ENCODE assay signal across 1 cellular context in the genomic region with DNA sequence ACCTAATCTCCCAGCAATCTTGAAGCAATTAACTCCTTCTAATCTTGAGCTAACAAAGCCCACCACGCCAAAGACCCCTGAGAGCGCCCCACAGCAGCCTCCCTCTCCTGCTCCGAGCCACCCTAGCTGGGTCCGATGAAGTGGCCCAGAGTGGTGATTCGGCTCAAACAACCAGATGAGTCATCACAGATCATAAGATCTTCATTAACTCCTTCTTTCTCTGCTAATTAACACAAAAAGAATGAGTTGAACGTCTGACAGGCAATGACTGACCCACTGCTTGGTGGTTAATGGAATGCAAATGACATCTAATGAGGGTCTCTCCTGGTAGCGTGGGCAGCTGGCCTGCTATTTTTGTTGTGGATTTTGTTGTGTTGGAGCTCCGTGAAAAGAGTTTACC.
A peak's percentile ranks its signal among the peaks of the same experiment; 100 is the strongest.
TF ChIP-seq lines count a peak whose summit lies in the region.

No MANE protein-coding gene starts in this region.

TF ChIP-seq in GM12878, 131 proteins besides CTCF, POLR2A, EP300 and RAD21:
- TF ChIP-seq E2F8 (IDR thresholded peaks at IDR 0.05; ENCODE audit: low read depth, partially characterized antibody) (no peak), DPF2 (IDR thresholded peaks at IDR 0.05) (peak; percentile 55), ATF7 (IDR thresholded peaks at IDR 0.05; ENCODE audit: low read depth) (peak; percentile 61; the same call in 1 of the 2 replicates), NFXL1 (IDR thresholded peaks at IDR 0.05; ENCODE audit: borderline replicate concordance) (no peak), MXI1 (IDR thresholded peaks at IDR 0.05; ENCODE audit: low read depth, low read length) (no peak), STAT3 (IDR thresholded peaks at IDR 0.05; ENCODE audit: low read depth, low read length) (no peak), YY1 (IDR thresholded peaks at IDR 0.05; ENCODE audit: low read depth, low read length) (no peak), MEF2A (IDR thresholded peaks at IDR 0.05; ENCODE audit: insufficient read depth, low read depth, low read length) (no peak), ZBTB4 (CRISPR knock-in tag; IDR thresholded peaks at IDR 0.05) (no peak), TAF1 (IDR thresholded peaks at IDR 0.05; ENCODE audit: borderline replicate concordance, low read depth, low read length) (no peak), EGR1 (IDR thresholded peaks at IDR 0.05; ENCODE audit: borderline replicate concordance in 1 of 2, low read depth in 2 of 2, low read length in 2 of 2) (no peak), IKZF2 (IDR thresholded peaks at IDR 0.05) (peak in 1 of 2 experiments; percentile 12; a peak in 1 of 4 replicates), NR2C1 (IDR thresholded peaks at IDR 0.05) (no peak), MEF2B (IDR thresholded peaks at IDR 0.05; ENCODE audit: partially characterized antibody, poor library complexity, severe bottlenecking) (peak; percentile 31), CEBPZ (IDR thresholded peaks at IDR 0.05; ENCODE audit: low read depth, low read length) (no peak), CHD2 (IDR thresholded peaks at IDR 0.05; ENCODE audit: borderline replicate concordance, low read depth, low read length) (no peak; the same call in 1 of the 2 replicates), MTA2 (IDR thresholded peaks at IDR 0.05; ENCODE audit: low read depth) (peak; percentile 98)
- TF ChIP-seq, protein P1, sequence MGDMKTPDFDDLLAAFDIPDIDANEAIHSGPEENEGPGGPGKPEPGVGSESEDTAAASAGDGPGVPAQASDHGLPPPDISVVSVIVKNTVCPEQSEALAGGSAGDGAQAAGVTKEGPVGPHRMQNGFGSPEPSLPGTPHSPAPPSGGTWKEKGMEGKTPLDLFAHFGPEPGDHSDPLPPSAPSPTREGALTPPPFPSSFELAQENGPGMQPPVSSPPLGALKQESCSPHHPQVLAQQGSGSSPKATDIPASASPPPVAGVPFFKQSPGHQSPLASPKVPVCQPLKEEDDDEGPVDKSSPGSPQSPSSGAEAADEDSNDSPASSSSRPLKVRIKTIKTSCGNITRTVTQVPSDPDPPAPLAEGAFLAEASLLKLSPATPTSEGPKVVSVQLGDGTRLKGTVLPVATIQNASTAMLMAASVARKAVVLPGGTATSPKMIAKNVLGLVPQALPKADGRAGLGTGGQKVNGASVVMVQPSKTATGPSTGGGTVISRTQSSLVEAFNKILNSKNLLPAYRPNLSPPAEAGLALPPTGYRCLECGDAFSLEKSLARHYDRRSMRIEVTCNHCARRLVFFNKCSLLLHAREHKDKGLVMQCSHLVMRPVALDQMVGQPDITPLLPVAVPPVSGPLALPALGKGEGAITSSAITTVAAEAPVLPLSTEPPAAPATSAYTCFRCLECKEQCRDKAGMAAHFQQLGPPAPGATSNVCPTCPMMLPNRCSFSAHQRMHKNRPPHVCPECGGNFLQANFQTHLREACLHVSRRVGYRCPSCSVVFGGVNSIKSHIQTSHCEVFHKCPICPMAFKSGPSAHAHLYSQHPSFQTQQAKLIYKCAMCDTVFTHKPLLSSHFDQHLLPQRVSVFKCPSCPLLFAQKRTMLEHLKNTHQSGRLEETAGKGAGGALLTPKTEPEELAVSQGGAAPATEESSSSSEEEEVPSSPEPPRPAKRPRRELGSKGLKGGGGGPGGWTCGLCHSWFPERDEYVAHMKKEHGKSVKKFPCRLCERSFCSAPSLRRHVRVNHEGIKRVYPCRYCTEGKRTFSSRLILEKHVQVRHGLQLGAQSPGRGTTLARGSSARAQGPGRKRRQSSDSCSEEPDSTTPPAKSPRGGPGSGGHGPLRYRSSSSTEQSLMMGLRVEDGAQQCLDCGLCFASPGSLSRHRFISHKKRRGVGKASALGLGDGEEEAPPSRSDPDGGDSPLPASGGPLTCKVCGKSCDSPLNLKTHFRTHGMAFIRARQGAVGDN (IDR thresholded peaks at IDR 0.05): no peak
- TF ChIP-seq, protein P2, sequence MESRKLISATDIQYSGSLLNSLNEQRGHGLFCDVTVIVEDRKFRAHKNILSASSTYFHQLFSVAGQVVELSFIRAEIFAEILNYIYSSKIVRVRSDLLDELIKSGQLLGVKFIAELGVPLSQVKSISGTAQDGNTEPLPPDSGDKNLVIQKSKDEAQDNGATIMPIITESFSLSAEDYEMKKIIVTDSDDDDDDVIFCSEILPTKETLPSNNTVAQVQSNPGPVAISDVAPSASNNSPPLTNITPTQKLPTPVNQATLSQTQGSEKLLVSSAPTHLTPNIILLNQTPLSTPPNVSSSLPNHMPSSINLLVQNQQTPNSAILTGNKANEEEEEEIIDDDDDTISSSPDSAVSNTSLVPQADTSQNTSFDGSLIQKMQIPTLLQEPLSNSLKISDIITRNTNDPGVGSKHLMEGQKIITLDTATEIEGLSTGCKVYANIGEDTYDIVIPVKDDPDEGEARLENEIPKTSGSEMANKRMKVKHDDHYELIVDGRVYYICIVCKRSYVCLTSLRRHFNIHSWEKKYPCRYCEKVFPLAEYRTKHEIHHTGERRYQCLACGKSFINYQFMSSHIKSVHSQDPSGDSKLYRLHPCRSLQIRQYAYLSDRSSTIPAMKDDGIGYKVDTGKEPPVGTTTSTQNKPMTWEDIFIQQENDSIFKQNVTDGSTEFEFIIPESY (IDR thresholded peaks at IDR 0.05): no peak
- TF ChIP-seq, protein P3, sequence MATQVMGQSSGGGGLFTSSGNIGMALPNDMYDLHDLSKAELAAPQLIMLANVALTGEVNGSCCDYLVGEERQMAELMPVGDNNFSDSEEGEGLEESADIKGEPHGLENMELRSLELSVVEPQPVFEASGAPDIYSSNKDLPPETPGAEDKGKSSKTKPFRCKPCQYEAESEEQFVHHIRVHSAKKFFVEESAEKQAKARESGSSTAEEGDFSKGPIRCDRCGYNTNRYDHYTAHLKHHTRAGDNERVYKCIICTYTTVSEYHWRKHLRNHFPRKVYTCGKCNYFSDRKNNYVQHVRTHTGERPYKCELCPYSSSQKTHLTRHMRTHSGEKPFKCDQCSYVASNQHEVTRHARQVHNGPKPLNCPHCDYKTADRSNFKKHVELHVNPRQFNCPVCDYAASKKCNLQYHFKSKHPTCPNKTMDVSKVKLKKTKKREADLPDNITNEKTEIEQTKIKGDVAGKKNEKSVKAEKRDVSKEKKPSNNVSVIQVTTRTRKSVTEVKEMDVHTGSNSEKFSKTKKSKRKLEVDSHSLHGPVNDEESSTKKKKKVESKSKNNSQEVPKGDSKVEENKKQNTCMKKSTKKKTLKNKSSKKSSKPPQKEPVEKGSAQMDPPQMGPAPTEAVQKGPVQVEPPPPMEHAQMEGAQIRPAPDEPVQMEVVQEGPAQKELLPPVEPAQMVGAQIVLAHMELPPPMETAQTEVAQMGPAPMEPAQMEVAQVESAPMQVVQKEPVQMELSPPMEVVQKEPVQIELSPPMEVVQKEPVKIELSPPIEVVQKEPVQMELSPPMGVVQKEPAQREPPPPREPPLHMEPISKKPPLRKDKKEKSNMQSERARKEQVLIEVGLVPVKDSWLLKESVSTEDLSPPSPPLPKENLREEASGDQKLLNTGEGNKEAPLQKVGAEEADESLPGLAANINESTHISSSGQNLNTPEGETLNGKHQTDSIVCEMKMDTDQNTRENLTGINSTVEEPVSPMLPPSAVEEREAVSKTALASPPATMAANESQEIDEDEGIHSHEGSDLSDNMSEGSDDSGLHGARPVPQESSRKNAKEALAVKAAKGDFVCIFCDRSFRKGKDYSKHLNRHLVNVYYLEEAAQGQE (IDR thresholded peaks at IDR 0.05; ENCODE audit: low read depth, low read length): no peak
